Comparison of ENCODE assay signal across 13 cellular contexts in genomic region chr3:172617976-172618375, GRCh38.
DNase-seq lines count a peak whose midpoint lies in the region; ATAC-seq and TF ChIP-seq lines count a peak whose summit lies in the region.
"Had no signal": no experiment of that assay in that cellular context is flagged by ENCODE, and none has a peak within 500 bp of the region (broad histone marks: within the 10 kb centered on the region; RNA-seq: fewer than 3 reads in every experiment).

No MANE protein-coding gene starts in this region.

- intact Hi-C loops in mammary epithelial cell (cut with micrococcal nuclease) (no loop called here), breast epithelium (cut with DNase I; ENCODE audit: low total_unique reads) (no loop called here)
- intact Hi-C loops in CD8-positive, alpha-beta T cell (cut with DNase I, micrococcal nuclease), result no loop called here

- no TSS peak for BruUV-seq in mammary epithelial cell (replicated peaks; lab: Mats Ljungman, UMichigan)

- H3K4me3 Mint-ChIP-seq in CD8-positive, alpha-beta T cell, result no peak overlapping the region
- H3K4me3 Mint-ChIP-seq: CD14-positive monocyte, H9 had no signal

- H3K36me3 Mint-ChIP-seq in CD8-positive, alpha-beta T cell, result no peaks in the 10 kb centered on the region
- H3K36me3 Mint-ChIP-seq: CD14-positive monocyte had no signal

- H3K4me1 ChIP-seq in mammary epithelial cell (ENCODE audit: insufficient read depth, low read length) (peaks cover 10% of the 10 kb centered on the region), breast epithelium (no peaks in the 10 kb centered on the region)
- H3K4me1 ChIP-seq in CD8-positive, alpha-beta T cell (ENCODE audit: insufficient read depth, low read length), result peaks cover 13% of the 10 kb centered on the region
- H3K4me1 ChIP-seq: BLaER1 had no signal

- in situ Hi-C loops in mammary epithelial cell (cut with MboI; ENCODE audit: low sequenced_read_pairs in 2 of 2), result no loop called here

- TF ChIP-seq POLR2A in breast epithelium (IDR thresholded peaks at IDR 0.05), result no peak

- no peaks in the 10 kb centered on the region for H3K9me3 ChIP-seq in mammary epithelial cell (replicated peaks; ENCODE audit: insufficient read depth, low read length)
- peaks cover 3 to 9% of the 10 kb centered on the region in 2 donors for H3K9me3 ChIP-seq in breast epithelium
- H3K9me3 ChIP-seq in CD8-positive, alpha-beta T cell (ENCODE audit: low read length), result no peaks in the 10 kb centered on the region

- no peak overlapping the region for H3K4me3 ChIP-seq in mammary epithelial cell (replicated peaks in 1 of 3; ENCODE audit: insufficient read depth in 1 of 3, low read depth in 2 of 3, low read length in 3 of 3)
- no peak overlapping the region for H3K4me3 ChIP-seq in breast epithelium
- H3K4me3 ChIP-seq in CD8-positive, alpha-beta T cell (ENCODE audit: low read depth, low read length), result no peak overlapping the region
- H3K4me3 ChIP-seq: BLaER1 had no signal

- no peak overlapping the region for H3K4me2 ChIP-seq in mammary epithelial cell (ENCODE audit: insufficient read depth, low read depth, low read length)
- H3K4me2 ChIP-seq: BLaER1 had no signal

- dilution Hi-C loops in mammary epithelial cell (cut with HindIII; ENCODE audit: low sequenced_read_pairs), result no loop called here

- DNase-seq in NCI-H1105 treated with DMSO at 0.1 percent for 48 hours (lab: John Stamatoyannopoulos, UW) (peak; percentile 19), NCI-H1105 (lab: John Stamatoyannopoulos, UW) (no peak), mammary epithelial cell (peak; percentile 63), breast epithelium (ENCODE audit: low spot score in 2 of 2) (no peak), foreskin melanocyte (peak; percentile 60)
- DNase-seq in activated CD4-positive, alpha-beta T cell treated with anti-CD3 and anti-CD28 coated beads for 4 hours, result no peak
- DNase-seq in CD8-positive, alpha-beta T cell, result no peak
- DNase-seq: 8988T; Calu3; CD4-positive, alpha-beta memory T cell; H9 had no signal

- H4K20me1 ChIP-seq in mammary epithelial cell (ENCODE audit: insufficient read depth, low read length), result no peaks in the 10 kb centered on the region
- H4K20me1 ChIP-seq: BLaER1 had no signal

- ATAC-seq in CD8-positive, alpha-beta T cell, result no peak

- H3K27ac ChIP-seq in mammary epithelial cell (ENCODE audit: insufficient read depth, low read depth, low read length) (no peak overlapping the region), breast epithelium (no peak overlapping the region)
- H3K27ac ChIP-seq in CD8-positive, alpha-beta T cell (ENCODE audit: low read depth, low read length), result no peak overlapping the region
- H3K27ac ChIP-seq: BLaER1 had no signal

- H3K9me3 Mint-ChIP-seq in CD8-positive, alpha-beta T cell, result no peaks in the 10 kb centered on the region
- H3K9me3 Mint-ChIP-seq: H9 had no signal

- POLR2A ChIA-PET in CD8-positive, alpha-beta T cell (lab: Charles Lee), result no interaction called here

- H3K9ac ChIP-seq in mammary epithelial cell (ENCODE audit: insufficient read depth, low read length), result no peak overlapping the region
- H3K9ac ChIP-seq: BLaER1 had no signal

- H2AFZ ChIP-seq in mammary epithelial cell (ENCODE audit: low read depth, low read length), result peak overlapping the region; percentile 49

- H3K79me2 ChIP-seq in mammary epithelial cell (ENCODE audit: insufficient read depth, low read length), result no peaks in the 10 kb centered on the region

- H3K27ac Mint-ChIP-seq in CD8-positive, alpha-beta T cell, result no peak overlapping the region
- H3K27ac Mint-ChIP-seq: H9 had no signal

- TF ChIP-seq CTCF in mammary epithelial cell (conservative IDR thresholded peaks at IDR 0.05 in 1 of 2, IDR thresholded peaks at IDR 0.05 in 1 of 2; ENCODE audit: extremely low read depth in 1 of 2, insufficient read depth in 1 of 2, low read depth in 1 of 2, low read length in 2 of 2), result no peak
- TF ChIP-seq CTCF in breast epithelium (IDR thresholded peaks at IDR 0.05), result no peak
- no peak for TF ChIP-seq CTCF in CD8-positive, alpha-beta T cell (IDR thresholded peaks at IDR 0.05)

- 6% methylated on average over 2 of the region's 3 CpGs for WGBS in mammary epithelial cell (ENCODE audit: low coverage, missing lambda C conversion rate)

- H3K36me3 ChIP-seq in mammary epithelial cell (ENCODE audit: insufficient read depth, low read length) (no peaks in the 10 kb centered on the region), breast epithelium (no peaks in the 10 kb centered on the region)
- no peaks in the 10 kb centered on the region for H3K36me3 ChIP-seq in CD8-positive, alpha-beta T cell (ENCODE audit: insufficient read depth, low read length)
- H3K36me3 ChIP-seq: BLaER1 had no signal

- CTCF ChIA-PET in mammary epithelial cell (lab: Charles Lee; ENCODE audit: low non-redundant PET), result no interaction called here
- CTCF ChIA-PET in CD8-positive, alpha-beta T cell (lab: Charles Lee), result interaction anchor here (0.5 to 1.8 kb wide), 3 partner anchors 11 to 21 kb away, joined by 3 to 12 read pairs (median 3); no protein-coding TSS in a partner anchor

- H3K4me1 Mint-ChIP-seq in CD8-positive, alpha-beta T cell (ENCODE audit: low read depth), result peaks cover 16% of the 10 kb centered on the region

- H3K27me3 Mint-ChIP-seq in CD8-positive, alpha-beta T cell (ENCODE audit: low read depth), result no peaks in the 10 kb centered on the region
- H3K27me3 Mint-ChIP-seq: CD4-positive, alpha-beta memory T cell had no signal

- H3K27me3 ChIP-seq in mammary epithelial cell (ENCODE audit: insufficient read depth, low read length) (no peaks in the 10 kb centered on the region), breast epithelium (no peaks in the 10 kb centered on the region)
- H3K27me3 ChIP-seq in CD8-positive, alpha-beta T cell (ENCODE audit: insufficient read depth, low read length), result no peaks in the 10 kb centered on the region
- H3K27me3 ChIP-seq: BLaER1 had no signal

Comparison
In these comparisons a context has a peak if more than half of its experiments do, and no peak if none do; other contexts are left out.
1. DNase-seq: peak in NCI-H1105 treated with DMSO at 0.1 percent for 48 hours (single experiment), mammary epithelial cell (single experiment) and foreskin melanocyte (single experiment); none in NCI-H1105 (single experiment), breast epithelium (0 of 2), activated CD4-positive, alpha-beta T cell treated with anti-CD3 and anti-CD28 coated beads for 4 hours (0 of 2) and CD8-positive, alpha-beta T cell (0 of 7).